8 cellular contexts compared by ENCODE assay signal in genomic region chr9:37801287-37801850, GRCh38. TPM values are rescaled to one million over a fixed set of nuclear protein-coding genes. Genes with fewer than 3 reads are reported as not detected.
DNase-seq lines count a peak whose midpoint lies in the region; ATAC-seq and TF ChIP-seq lines count a peak whose summit lies in the region.

No MANE protein-coding gene starts in this region.

- no peaks in the 10 kb centered on the region for H3K9me2 ChIP-seq in GM23338 (ENCODE audit: insufficient read depth)

- WGBS in sigmoid colon, 2 donors, result 1 to 2% methylated on average over 45 of the region's 45 CpGs

- H4K20me1 ChIP-seq in GM23338 (replicated peaks; ENCODE audit: insufficient read depth), result peaks cover 10% of the 10 kb centered on the region; the same call in 1 of the 2 replicates

- intact Hi-C loops in sigmoid colon (cut with DNase I), result loop anchor here (5.0 to 10.0 kb wide), 3 partner anchors 53 to 271 kb away; partner anchors contain the start of gene TOMM5

- H3K4me1 Mint-ChIP-seq in GM23338, result peaks cover 21% of the 10 kb centered on the region
- peaks cover 46% of the 10 kb centered on the region for H3K4me1 Mint-ChIP-seq in activated naive CD4-positive, alpha-beta T cell treated with anti-CD3 and anti-CD28 coated beads, Interleukin-2, amount 10 ng/mL, durations not matched to agents 7 days and 5 days

- H3K27me3 ChIP-seq in GM23338 (ENCODE audit: insufficient read depth) (no peaks in the 10 kb centered on the region), right atrium auricular region (no peaks in the 10 kb centered on the region), sigmoid colon (no peaks in the 10 kb centered on the region)

- peak; percentile 45 for ATAC-seq in GM23338

- no peak for TF ChIP-seq POLR2A in sigmoid colon (IDR thresholded peaks at IDR 0.05)

- TF ChIP-seq CTCF in GM23338 (conservative IDR thresholded peaks at IDR 0.05; ENCODE audit: low read depth in 2 of 2), result no peak
- no peak for TF ChIP-seq CTCF in right atrium auricular region (IDR thresholded peaks at IDR 0.05)
- no peak for TF ChIP-seq CTCF in sigmoid colon (IDR thresholded peaks at IDR 0.05)

- H3F3A ChIP-seq in GM23338 (replicated peaks; ENCODE audit: low read depth), result peaks cover 4% of the 10 kb centered on the region; the same call in 1 of the 2 replicates

- H3K4me2 ChIP-seq in GM23338, result peak overlapping the region; percentile 100

- H3K36me3 Mint-ChIP-seq in GM23338 (ENCODE audit: low read depth), result no peaks in the 10 kb centered on the region
- H3K36me3 Mint-ChIP-seq in activated naive CD4-positive, alpha-beta T cell treated with anti-CD3 and anti-CD28 coated beads, Interleukin-2, amount 10 ng/mL, durations not matched to agents 7 days and 5 days, result peaks cover 2% of the 10 kb centered on the region

- H3K4me3 Mint-ChIP-seq in GM23338, result peak overlapping the region; percentile 99
- H3K4me3 Mint-ChIP-seq in activated naive CD4-positive, alpha-beta T cell treated with anti-CD3 and anti-CD28 coated beads, Interleukin-2, amount 10 ng/mL, durations not matched to agents 7 days and 5 days, result peak overlapping the region; percentile 93

- no peak for TF ChIP-seq EP300 in sigmoid colon (IDR thresholded peaks at IDR 0.05)

- peak; percentile 57 for DNase-seq in GM23338 (ENCODE audit: low spot score)
- peak; percentile 49 for DNase-seq in activated naive CD4-positive, alpha-beta T cell treated with anti-CD3 and anti-CD28 coated beads, Interleukin-2, amount 10 ng/mL, durations not matched to agents 7 days and 5 days
- no peak for DNase-seq in right atrium auricular region (ENCODE audit: low spot score)
- no peak for DNase-seq in sigmoid colon
- DNase-seq in SW 1271 (lab: John Stamatoyannopoulos, UW), result no peak
- no peak for DNase-seq in KG1 (lab: John Stamatoyannopoulos, UW)

- H3K9me3 ChIP-seq in KOPT-K1 (ENCODE audit: insufficient read depth, low read length, poor library complexity, severe bottlenecking) (no peaks in the 10 kb centered on the region), right atrium auricular region (no peaks in the 10 kb centered on the region), sigmoid colon (no peaks in the 10 kb centered on the region)

- H3K4me1 ChIP-seq in GM23338 (ENCODE audit: insufficient read depth) (peaks cover 25% of the 10 kb centered on the region), right atrium auricular region (peaks cover 0 to 32% of the 10 kb centered on the region in 2 donors), sigmoid colon (peaks cover 5 to 42% (median 29%) of the 10 kb centered on the region in 4 donors)

- CTCF ChIA-PET in activated naive CD4-positive, alpha-beta T cell treated with anti-CD3 and anti-CD28 coated beads, Interleukin-2, amount 10 ng/mL, durations not matched to agents 7 days and 5 days (lab: Charles Lee), result interaction anchor here (1.3 kb wide), 1 partner anchor 11 kb away, joined by 3 read pairs; no protein-coding TSS in a partner anchor

- peak overlapping the region; percentile 81; the same call in 1 of the 2 replicates for H3K27ac ChIP-seq in GM23338 (ENCODE audit: low read depth)
- H3K27ac ChIP-seq in KOPT-K1 (ENCODE audit: low read depth, low read length, poor library complexity, severe bottlenecking), result peak overlapping the region; percentile 74
- peak overlapping the region; percentile 87 to 89 for H3K27ac ChIP-seq in right atrium auricular region
- H3K27ac ChIP-seq in sigmoid colon, result peak overlapping the region; percentile 90 to 94 (median 92)

- no peak overlapping the region for H3K27ac Mint-ChIP-seq in GM23338
- peak overlapping the region; percentile 85 for H3K27ac Mint-ChIP-seq in activated naive CD4-positive, alpha-beta T cell treated with anti-CD3 and anti-CD28 coated beads, Interleukin-2, amount 10 ng/mL, durations not matched to agents 7 days and 5 days

- peaks cover 3% of the 10 kb centered on the region for H3K27me3 Mint-ChIP-seq in GM23338 (ENCODE audit: insufficient read depth, low read depth, poor library complexity)
- H3K27me3 Mint-ChIP-seq in activated naive CD4-positive, alpha-beta T cell treated with anti-CD3 and anti-CD28 coated beads, Interleukin-2, amount 10 ng/mL, durations not matched to agents 7 days and 5 days, result peaks cover under 1% of the 10 kb centered on the region

- H3K79me2 ChIP-seq in GM23338 (replicated peaks; ENCODE audit: insufficient read depth), result peaks cover 35% of the 10 kb centered on the region

- H2AFZ ChIP-seq in GM23338, result peak overlapping the region; percentile 76

- H3K4me3 ChIP-seq in GM08714 (ENCODE audit: low read length) (peak overlapping the region; percentile 90), GM23338 (peak overlapping the region; percentile 93), right atrium auricular region (peak overlapping the region; percentile 92 to 93), sigmoid colon (peak overlapping the region; percentile 90 to 96 (median 92))

- H3K9me3 Mint-ChIP-seq in GM23338, result no peaks in the 10 kb centered on the region; the same call in 2 of the 3 replicates
- H3K9me3 Mint-ChIP-seq in activated naive CD4-positive, alpha-beta T cell treated with anti-CD3 and anti-CD28 coated beads, Interleukin-2, amount 10 ng/mL, durations not matched to agents 7 days and 5 days, result no peaks in the 10 kb centered on the region

- H3K36me3 ChIP-seq in GM23338 (ENCODE audit: insufficient read depth) (no peaks in the 10 kb centered on the region), KOPT-K1 (ENCODE audit: insufficient read depth, low read length) (peaks cover 11% of the 10 kb centered on the region), right atrium auricular region (no peaks in the 10 kb centered on the region), sigmoid colon (no peaks in the 10 kb centered on the region)

TF ChIP-seq in GM23338, 12 proteins besides CTCF, POLR2A, EP300 and RAD21 (continues in another document):
- TF ChIP-seq ZNF331 (CRISPR knock-in tag; IDR thresholded peaks at IDR 0.05; ENCODE audit: low read depth), result no peak
- TF ChIP-seq NANOG (IDR thresholded peaks at IDR 0.05; ENCODE audit: borderline replicate concordance), result no peak
- no peak for TF ChIP-seq JUNB (IDR thresholded peaks at IDR 0.05; ENCODE audit: unreplicated experiment)
- no peak for TF ChIP-seq ZNF114 (CRISPR knock-in tag; IDR thresholded peaks at IDR 0.05)
- TF ChIP-seq EZH2 (IDR thresholded peaks at IDR 0.05; ENCODE audit: low read depth, unreplicated experiment), result no peak
- TF ChIP-seq EZH2phosphoT487 (IDR thresholded peaks at IDR 0.05; ENCODE audit: unreplicated experiment), result no peak
- TF ChIP-seq STAT1 (IDR thresholded peaks at IDR 0.05; ENCODE audit: unreplicated experiment), result no peak
- TF ChIP-seq REST (IDR thresholded peaks at IDR 0.05; ENCODE audit: unreplicated experiment), result no peak
- TF ChIP-seq ETS1 (IDR thresholded peaks at IDR 0.05), result no peak
- TF ChIP-seq CREB1 (CRISPR knock-in tag; IDR thresholded peaks at IDR 0.05; ENCODE audit: low read depth), result no peak

RNA-seq across cellular contexts. Expression of gene DCAF10, which starts 0.8 kb away (rescaled TPM):
- total RNA-seq in GM23338 (2014; rRNA removed; shearing (Covaris generic)), result 11.5 and 14.3 TPM in 2 replicates
- polyA plus RNA-seq in GM23338 (2016; fragmentation: Nextera tagmentation; extraction: Ambion mirVana) (6.2 and 6.6 TPM in 2 replicates), sigmoid colon (1 to 10 TPM; 4.8 to 9.9 (median 8.6) TPM)
- total RNA-seq in right atrium auricular region (10 to 100 TPM; 14.1 to 18.2 TPM), sigmoid colon (10 to 100 TPM; 29.1 to 49.3 (median 40.6) TPM)

RNA-seq across cellular contexts. Expression of gene EXOSC3, which starts 16.5 kb away (rescaled TPM):
- total RNA-seq in GM23338 (2014; rRNA removed; shearing (Covaris generic)), result 59.9 and 62.3 TPM in 2 replicates
- polyA plus RNA-seq in GM23338 (2016; fragmentation: Nextera tagmentation; extraction: Ambion mirVana), result 143 and 149 TPM in 2 replicates
- 10 to 100 TPM; 14.1 to 16.9 TPM for total RNA-seq in right atrium auricular region
- 10 to 100 TPM; 38.7 to 44.6 (median 41.3) TPM for total RNA-seq in sigmoid colon
- polyA plus RNA-seq in sigmoid colon, result 10 to 100 TPM; 13.8 to 40.7 (median 29.1) TPM

RNA-seq across cellular contexts. Expression of gene TRMT10B, which starts 47.8 kb away (rescaled TPM):
- 3.1 and 3.4 TPM in 2 replicates for total RNA-seq in GM23338 (2014; rRNA removed; shearing (Covaris generic))
- polyA plus RNA-seq in GM23338 (2016; fragmentation: Nextera tagmentation; extraction: Ambion mirVana) (10.8 and 12.2 TPM in 2 replicates), sigmoid colon (1 to 10 TPM; 1.8 to 6.0 (median 5.7) TPM)
- total RNA-seq in right atrium auricular region (1 to 10 TPM; 2.5 to 3.9 TPM), sigmoid colon (1 to 10 TPM; 5.3 to 9.7 (median 7.9) TPM)

Comparison
In these comparisons a context has a peak if more than half of its experiments do, and no peak if none do; other contexts are left out.
1. DNase-seq: peak in GM23338 (single experiment) and activated naive CD4-positive, alpha-beta T cell treated with anti-CD3 and anti-CD28 coated beads, Interleukin-2, amount 10 ng/mL, durations not matched to agents 7 days and 5 days (single experiment); none in right atrium auricular region (single experiment), sigmoid colon (single experiment), SW 1271 (0 of 2) and KG1 (single experiment).
2. Peak in every context shown above with its lines, with median percentiles within 50 percentile points of each other: H3K4me3 ChIP-seq and H3K27ac ChIP-seq.